Comparison of ENCODE assay signal across 18 cellular contexts in genomic region chr2:17621781-17622180, GRCh38.
DNase-seq lines count a peak whose midpoint lies in the region; ATAC-seq and TF ChIP-seq lines count a peak whose summit lies in the region.
"Had no signal": no experiment of that assay in that cellular context is flagged by ENCODE, and none has a peak within 500 bp of the region (broad histone marks: within the 10 kb centered on the region; RNA-seq: fewer than 3 reads in every experiment).

No MANE protein-coding gene starts in this region.

- H3K4me1 ChIP-seq in GM23248 (ENCODE audit: insufficient read depth): peaks cover 20% of the 10 kb centered on the region
- H3K4me1 ChIP-seq in esophagus squamous epithelium: peaks cover 0 to 28% (median 14%) of the 10 kb centered on the region in 3 donors
- H3K4me1 ChIP-seq in osteoblast (ENCODE audit: insufficient read depth, low read length): peaks cover 23% of the 10 kb centered on the region

- no peak for TF ChIP-seq CTCF in esophagus squamous epithelium (IDR thresholded peaks at IDR 0.05)
- TF ChIP-seq CTCF in osteoblast (IDR thresholded peaks at IDR 0.05; ENCODE audit: extremely low read depth, low read depth, low read length): no peak

- H3K4me2 ChIP-seq in GM23248 (ENCODE audit: unreplicated experiment) (peak overlapping the region; percentile 9), osteoblast (ENCODE audit: insufficient read depth, low read length) (no peak overlapping the region)

- ATAC-seq in activated T-cell treated with anti-CD3 and anti-CD28 coated beads, Interleukin-2, amount 50 U/mL, for 72 hours (replicated peaks in 1 of 2): no peak
- ATAC-seq in GM19023 (IDR thresholded peaks at IDR 0.05; ENCODE audit: unreplicated experiment): no peak
- ATAC-seq in stimulated activated naive CD8-positive, alpha-beta T cell treated with anti-CD3 and anti-CD28 coated beads, Interleukin-15, amount 100 ng/mL, for 72 hours: no peak
- no peak for ATAC-seq in HG02870 (IDR thresholded peaks at IDR 0.05; ENCODE audit: unreplicated experiment)
- ATAC-seq: Right ventricle myocardium inferior, sciatic nerve had no signal

- H3K4me3 ChIP-seq in GM23248 (no peak overlapping the region), SK-N-MC (no peak overlapping the region), esophagus squamous epithelium (no peak overlapping the region), osteoblast (ENCODE audit: insufficient read depth, low read length) (no peak overlapping the region)
- H3K4me3 ChIP-seq: left ventricle myocardium inferior had no signal

- no peak overlapping the region for H3K27ac Mint-ChIP-seq in activated T-cell treated with anti-CD3 and anti-CD28 coated beads, Interleukin-2, amount 50 U/mL, for 72 hours
- no peak overlapping the region for H3K27ac Mint-ChIP-seq in stimulated activated naive CD8-positive, alpha-beta T cell treated with anti-CD3 and anti-CD28 coated beads, Interleukin-15, amount 100 ng/mL, for 72 hours

- H3K9ac ChIP-seq in GM23248 (no peak overlapping the region), SK-N-MC (ENCODE audit: insufficient read length) (no peak overlapping the region)

- no peaks in the 10 kb centered on the region for H3K4me1 Mint-ChIP-seq in activated T-cell treated with anti-CD3 and anti-CD28 coated beads, Interleukin-2, amount 50 U/mL, for 72 hours (ENCODE audit: low read depth)
- H3K4me1 Mint-ChIP-seq in stimulated activated naive CD8-positive, alpha-beta T cell treated with anti-CD3 and anti-CD28 coated beads, Interleukin-15, amount 100 ng/mL, for 72 hours: no peaks in the 10 kb centered on the region

- H4K20me1 ChIP-seq in GM23248 (ENCODE audit: insufficient read depth): no peaks in the 10 kb centered on the region
- no peaks in the 10 kb centered on the region for H4K20me1 ChIP-seq in osteoblast (ENCODE audit: insufficient read depth, low read length)

- intact Hi-C loops in esophagus squamous epithelium (cut with DNase I): no loop called here

- no peaks in the 10 kb centered on the region for H3K36me3 ChIP-seq in GM23248 (ENCODE audit: low read depth)
- H3K36me3 ChIP-seq in SK-N-MC (ENCODE audit: insufficient read depth, low read length): no peaks in the 10 kb centered on the region
- no peaks in the 10 kb centered on the region for H3K36me3 ChIP-seq in esophagus squamous epithelium
- H3K36me3 ChIP-seq in osteoblast (ENCODE audit: insufficient read depth, low read length): no peaks in the 10 kb centered on the region
- H3K36me3 ChIP-seq: left ventricle myocardium inferior had no signal

- in situ Hi-C loops in GM23248 (cut with MboI): no loop called here

- H3F3A ChIP-seq in GM23248 (ENCODE audit: insufficient read depth): peaks cover 18% of the 10 kb centered on the region

- peaks cover 23% of the 10 kb centered on the region for H3K27me3 Mint-ChIP-seq in activated T-cell treated with anti-CD3 and anti-CD28 coated beads, Interleukin-2, amount 50 U/mL, for 72 hours (ENCODE audit: low read depth)
- peaks cover 28% of the 10 kb centered on the region for H3K27me3 Mint-ChIP-seq in stimulated activated naive CD8-positive, alpha-beta T cell treated with anti-CD3 and anti-CD28 coated beads, Interleukin-15, amount 100 ng/mL, for 72 hours

- DNase-seq in GM23248 (peak; percentile 72), SK-N-MC (ENCODE audit: low read depth, low spot score) (no peak), esophagus squamous epithelium (lab: John Stamatoyannopoulos, UW) (no peak), osteoblast (ENCODE audit: insufficient read length, low spot score, missing footprints) (peak; percentile 90)
- DNase-seq in activated T-cell treated with anti-CD3 and anti-CD28 coated beads, Interleukin-2, amount 50 U/mL, for 72 hours: no peak
- no peak for DNase-seq in stimulated activated naive CD8-positive, alpha-beta T cell treated with anti-CD3 and anti-CD28 coated beads, Interleukin-15, amount 100 ng/mL, for 72 hours
- DNase-seq: activated effector memory CD4-positive, alpha-beta T cell treated with anti-CD3 and anti-CD28 coated beads, Interleukin-2, amount 50 U/mL, for 16 hours; cortex of kidney; erythroblast; Kasumi-1; left ventricle myocardium inferior; NCI-H1694; NCI-H345; stimulated activated CD4-positive, alpha-beta T cell treated with anti-CD3 and anti-CD28 coated beads, Interleukin-2, amount 100 ng/mL, for 24 hours had no signal

- H2AFZ ChIP-seq in GM23248: no peak overlapping the region
- no peak overlapping the region for H2AFZ ChIP-seq in osteoblast (ENCODE audit: low read length)

- H3K9me3 Mint-ChIP-seq in activated T-cell treated with anti-CD3 and anti-CD28 coated beads, Interleukin-2, amount 50 U/mL, for 72 hours: no peaks in the 10 kb centered on the region
- H3K9me3 Mint-ChIP-seq in stimulated activated naive CD8-positive, alpha-beta T cell treated with anti-CD3 and anti-CD28 coated beads, Interleukin-15, amount 100 ng/mL, for 72 hours: no peaks in the 10 kb centered on the region

- H3K79me2 ChIP-seq in GM23248 (ENCODE audit: insufficient read depth) (no peaks in the 10 kb centered on the region), osteoblast (ENCODE audit: insufficient read depth, low read length) (no peaks in the 10 kb centered on the region)

- WGBS in GM23248 (ENCODE audit: low coverage in 1 of 2, low lambda C conversion rate in 2 of 2, missing lambda C conversion rate in 2 of 2), 2 experiments: 45 to 56% methylated on average over 2 of the region's 2 CpGs
- 59 to 68% methylated on average over 2 of the region's 2 CpGs for WGBS in esophagus squamous epithelium, 2 donors

- H3K27me3 ChIP-seq in GM23248 (replicated peaks; ENCODE audit: insufficient read depth) (no peaks in the 10 kb centered on the region), esophagus squamous epithelium (no peaks in the 10 kb centered on the region), osteoblast (ENCODE audit: insufficient read depth, low read length) (no peaks in the 10 kb centered on the region)

- H3K4me3 Mint-ChIP-seq in activated T-cell treated with anti-CD3 and anti-CD28 coated beads, Interleukin-2, amount 50 U/mL, for 72 hours: no peak overlapping the region
- H3K4me3 Mint-ChIP-seq in stimulated activated naive CD8-positive, alpha-beta T cell treated with anti-CD3 and anti-CD28 coated beads, Interleukin-15, amount 100 ng/mL, for 72 hours: no peak overlapping the region

- no peak for TF ChIP-seq POLR2A in esophagus squamous epithelium (IDR thresholded peaks at IDR 0.05)

- no peaks in the 10 kb centered on the region for H3K9me2 ChIP-seq in GM23248 (ENCODE audit: insufficient read depth)

- H3K9me3 ChIP-seq in GM23248 (ENCODE audit: low read depth) (no peaks in the 10 kb centered on the region), SK-N-MC (ENCODE audit: low read depth, low read length) (no peaks in the 10 kb centered on the region), esophagus squamous epithelium (no peaks in the 10 kb centered on the region), osteoblast (ENCODE audit: low read depth, low read length) (no peaks in the 10 kb centered on the region)
- H3K9me3 ChIP-seq: left ventricle myocardium inferior had no signal

- H3K27ac ChIP-seq in GM23248 (peak overlapping the region; percentile 28; the same call in 1 of the 2 replicates), SK-N-MC (peak overlapping the region; percentile 86), esophagus squamous epithelium (peak overlapping the region; percentile 38 to 83 (median 78)), osteoblast (ENCODE audit: low read depth, low read length) (no peak overlapping the region)
- H3K27ac ChIP-seq: left ventricle myocardium inferior had no signal

- H3K36me3 Mint-ChIP-seq in activated T-cell treated with anti-CD3 and anti-CD28 coated beads, Interleukin-2, amount 50 U/mL, for 72 hours (ENCODE audit: insufficient read depth in 2 of 2): no peaks in the 10 kb centered on the region

Comparison
In these comparisons a context has a peak if more than half of its experiments do, and no peak if none do; other contexts are left out.
1. DNase-seq: peak in GM23248 (single experiment) and osteoblast (single experiment); none in SK-N-MC (single experiment), esophagus squamous epithelium (single experiment), activated T-cell treated with anti-CD3 and anti-CD28 coated beads, Interleukin-2, amount 50 U/mL, for 72 hours (0 of 2) and stimulated activated naive CD8-positive, alpha-beta T cell treated with anti-CD3 and anti-CD28 coated beads, Interleukin-15, amount 100 ng/mL, for 72 hours (0 of 2).